ENCODE assay signal across 9 cellular contexts in genomic region chr10:79246209-79246581, GRCh38.
A peak's percentile ranks its signal among the peaks of the same experiment; 100 is the strongest.
DNase-seq lines count a peak whose midpoint lies in the region; ATAC-seq and TF ChIP-seq lines count a peak whose summit lies in the region.
"Had no signal": no experiment of that assay in that cellular context is flagged by ENCODE, and none has a peak within 500 bp of the region (broad histone marks: within the 10 kb centered on the region; RNA-seq: fewer than 3 reads in every experiment).

No MANE protein-coding gene starts in this region.

- DNase-seq in AG04450 (ENCODE audit: low read depth, low spot score) (no peak), IMR-90 (no peak), nucleus accumbens (lab: John Stamatoyannopoulos, UW) (peak in 53 of 56 donors; percentile 46 to 93 (median 77)), KG1 (lab: John Stamatoyannopoulos, UW) (no peak), hepatic stellate cell (ENCODE audit: low spot score) (no peak)
- DNase-seq in stimulated activated CD4-positive, alpha-beta T cell treated with anti-CD3 and anti-CD28 coated beads, Interleukin-2, amount 100 ng/mL, for 24 hours = no peak
- DNase-seq: effector CD8-positive, alpha-beta T cell had no signal

- no peak overlapping the region for H3K9ac ChIP-seq in IMR-90 (ENCODE audit: low read depth, low read length)

- 93% methylated on average over 6 of the region's 14 CpGs; no CpG with 5 or more reads in 1 of the 2 experiments for WGBS in IMR-90 (ENCODE audit: extremely low coverage in 2 of 2, insufficient read length in 1 of 2), 2 experiments
- 36 to 37% methylated on average over 14 of the region's 14 CpGs for WGBS in esophagus, 2 donors

- no peak overlapping the region for H2BK20ac ChIP-seq in IMR-90 (ENCODE audit: low read depth, low read length)

- H3K4me1 ChIP-seq in IMR-90 (ENCODE audit: control insufficient read depth, insufficient read depth, low read length) (peaks cover 38% of the 10 kb centered on the region), esophagus (ENCODE audit: control insufficient read depth in 2 of 2, insufficient read depth in 2 of 2, low read length in 1 of 2) (peaks cover 26 to 53% of the 10 kb centered on the region in 2 donors)

- H3K23ac ChIP-seq in IMR-90 (ENCODE audit: low read depth, low read length) = peak overlapping the region; percentile 42

- peaks cover 7% of the 10 kb centered on the region for H3K36me3 ChIP-seq in IMR-90 (ENCODE audit: control insufficient read depth, insufficient read depth, low read length)
- H3K36me3 ChIP-seq in esophagus (ENCODE audit: control insufficient read depth in 2 of 2, insufficient read depth in 2 of 2, low read length in 1 of 2) = peaks cover 0 to 12% of the 10 kb centered on the region in 2 donors

- no peak overlapping the region for H3K18ac ChIP-seq in IMR-90 (ENCODE audit: low read depth, low read length)

- peaks cover 47 to 87% of the 10 kb centered on the region in 2 experiments for H3K79me1 ChIP-seq in IMR-90 (ENCODE audit: low read depth in 1 of 2, low read length in 2 of 2)

- H4K8ac ChIP-seq in IMR-90 (ENCODE audit: low read depth in 2 of 2, low read length in 2 of 2) = no peak overlapping the region

- peak overlapping the region; percentile 0 for H2AFZ ChIP-seq in IMR-90 (replicated peaks; ENCODE audit: low read length, poor library complexity)

- H4K20me1 ChIP-seq in IMR-90 (ENCODE audit: insufficient read depth, low read length) = peaks cover 93% of the 10 kb centered on the region

- POLR2A ChIA-PET in AG04450 (lab: Yijun Ruan, JAX) (no interaction called here), IMR-90 (lab: Charles Lee; ENCODE audit: unreplicated experiment) (interaction anchor here (0.6 kb wide), 1 partner anchor 179 kb away, joined by 3 read pairs; no protein-coding TSS in a partner anchor)

- no peak overlapping the region for H2BK15ac ChIP-seq in IMR-90 (ENCODE audit: low read depth, low read length)

- 0 out of 2 replicates have a peak overlapping the region, but pooled peaks have one; percentile 45 for H3K4ac ChIP-seq in IMR-90 (ENCODE audit: low read depth, low read length)

- BruUV-seq in IMR-90 (replicated peaks; lab: Mats Ljungman, UMichigan) = no TSS peak

- H3K4me2 ChIP-seq in IMR-90 (ENCODE audit: low read depth, low read length) = no peak overlapping the region

- no peak for TF ChIP-seq POLR2A in IMR-90 (IDR thresholded peaks at IDR 0.05; ENCODE audit: low read depth, low read length)

- no peak overlapping the region for H3K56ac ChIP-seq in IMR-90 (ENCODE audit: extremely low read depth, insufficient read depth, low read length)

- in situ Hi-C loops in IMR-90 (cut with MboI; ENCODE audit: low sequenced_read_pairs) = no loop called here

- no peak overlapping the region for H4K5ac ChIP-seq in IMR-90 (ENCODE audit: low read depth, low read length)

- ATAC-seq in IMR-90 (ENCODE audit: low read depth) (no peak), HG03095 (IDR thresholded peaks at IDR 0.05; ENCODE audit: unreplicated experiment) (no peak)

- dilution Hi-C loops in IMR-90 (cut with HindIII; ENCODE audit: low sequenced_read_pairs, unreplicated experiment) = no loop called here

- no peak overlapping the region for H2BK5ac ChIP-seq in IMR-90 (ENCODE audit: low read depth, low read length, poor library complexity, severe bottlenecking)

- H3K4me3 ChIP-seq in AG04450 (ENCODE audit: low read depth, low read length) = no peak overlapping the region
- no peak overlapping the region for H3K4me3 ChIP-seq in IMR-90 (ENCODE audit: insufficient read depth, low read depth, low read length)
- no peak overlapping the region for H3K4me3 ChIP-seq in esophagus (ENCODE audit: low read depth in 1 of 2, low read length in 2 of 2)

- CTCF ChIA-PET in AG04450 (lab: Charles Lee) (no interaction called here), IMR-90 (lab: Yijun Ruan, JAX) (no interaction called here)

- H3K14ac ChIP-seq in IMR-90 (replicated peaks; ENCODE audit: low read depth, low read length) = no peak overlapping the region; the same call in 1 of the 2 replicates

- peak overlapping the region; percentile 63; the same call in 1 of the 2 replicates for H2AK5ac ChIP-seq in IMR-90 (ENCODE audit: low read depth, low read length)

- intact Hi-C loops in IMR-90 (cut with micrococcal nuclease) = no loop called here

- H3K9me3 ChIP-seq in AG04450 (ENCODE audit: control insufficient read depth, insufficient read depth, low read length) (no peaks in the 10 kb centered on the region), IMR-90 (ENCODE audit: control insufficient read depth, insufficient read depth, low read length) (no peaks in the 10 kb centered on the region), esophagus (ENCODE audit: control insufficient read depth in 2 of 2, insufficient read depth in 1 of 2, low read depth in 1 of 2, low read length in 1 of 2) (no peaks in the 10 kb centered on the region)

- H4K91ac ChIP-seq in IMR-90 (ENCODE audit: insufficient read depth, low read depth, low read length) = no peak overlapping the region

- no peak overlapping the region for H2BK120ac ChIP-seq in IMR-90 (ENCODE audit: low read depth, low read length)

- H3K27me3 ChIP-seq in AG04450 (ENCODE audit: control insufficient read depth, insufficient read depth, low read length) (no peaks in the 10 kb centered on the region), IMR-90 (ENCODE audit: control insufficient read depth, insufficient read depth, low read length) (no peaks in the 10 kb centered on the region), esophagus (ENCODE audit: control insufficient read depth in 1 of 2, insufficient read depth in 2 of 2, low read length in 2 of 2) (no peaks in the 10 kb centered on the region)

- H3K9me1 ChIP-seq in IMR-90 (ENCODE audit: insufficient read depth, low read length) = peaks cover 56% of the 10 kb centered on the region

- H3K27ac ChIP-seq in AG04450 (ENCODE audit: low read depth, low read length) (peak overlapping the region; percentile 2), IMR-90 (ENCODE audit: insufficient read depth, low read length) (no peak overlapping the region), esophagus (ENCODE audit: low read depth in 2 of 2, low read length in 1 of 2) (peak overlapping the region; percentile 74 to 81)

- no peak for TF ChIP-seq RAD21 in IMR-90 (IDR thresholded peaks at IDR 0.05; ENCODE audit: low read length)

- TF ChIP-seq CTCF in AG04450 (IDR thresholded peaks at IDR 0.05; ENCODE audit: low read depth, low read length) (no peak), IMR-90 (conservative IDR thresholded peaks at IDR 0.05; ENCODE audit: low read depth, low read length) (no peak)

- H2AK9ac ChIP-seq in IMR-90 (replicated peaks; ENCODE audit: low read depth, low read length, poor library complexity) = peak overlapping the region; percentile 32

TF ChIP-seq in IMR-90, 13 proteins besides CTCF, POLR2A, EP300 and RAD21:
- TF ChIP-seq CEBPB (IDR thresholded peaks at IDR 0.05; ENCODE audit: low read depth, low read length) (no peak), RFX5 (IDR thresholded peaks at IDR 0.05; ENCODE audit: low read depth, low read length) (no peak), SMC3 (IDR thresholded peaks at IDR 0.05; ENCODE audit: low read depth, low read length) (no peak), USF2 (IDR thresholded peaks at IDR 0.05; ENCODE audit: low read depth, low read length) (no peak), MXI1 (IDR thresholded peaks at IDR 0.05; ENCODE audit: borderline replicate concordance, low read depth, low read length) (no peak), MAFK (IDR thresholded peaks at IDR 0.05; ENCODE audit: low read depth, low read length) (no peak), BHLHE40 (IDR thresholded peaks at IDR 0.05; ENCODE audit: low read depth, low read length) (no peak), FOS (IDR thresholded peaks at IDR 0.05; ENCODE audit: low read depth, low read length) (no peak), CHD1 (IDR thresholded peaks at IDR 0.05; ENCODE audit: low read depth, low read length) (no peak), MAZ (IDR thresholded peaks at IDR 0.05; ENCODE audit: borderline replicate concordance, low read depth, low read length) (no peak)
- TF ChIP-seq, protein P1, sequence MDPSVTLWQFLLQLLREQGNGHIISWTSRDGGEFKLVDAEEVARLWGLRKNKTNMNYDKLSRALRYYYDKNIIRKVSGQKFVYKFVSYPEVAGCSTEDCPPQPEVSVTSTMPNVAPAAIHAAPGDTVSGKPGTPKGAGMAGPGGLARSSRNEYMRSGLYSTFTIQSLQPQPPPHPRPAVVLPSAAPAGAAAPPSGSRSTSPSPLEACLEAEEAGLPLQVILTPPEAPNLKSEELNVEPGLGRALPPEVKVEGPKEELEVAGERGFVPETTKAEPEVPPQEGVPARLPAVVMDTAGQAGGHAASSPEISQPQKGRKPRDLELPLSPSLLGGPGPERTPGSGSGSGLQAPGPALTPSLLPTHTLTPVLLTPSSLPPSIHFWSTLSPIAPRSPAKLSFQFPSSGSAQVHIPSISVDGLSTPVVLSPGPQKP (IDR thresholded peaks at IDR 0.05; ENCODE audit: borderline replicate concordance, low read depth, low read length) = no peak

Comparison
In these comparisons a context has a peak if more than half of its experiments do, and no peak if none do; other contexts are left out.
1. DNase-seq: peak in nucleus accumbens (53 of 56); none in AG04450 (single experiment), IMR-90 (single experiment), KG1 (single experiment), hepatic stellate cell (single experiment) and stimulated activated CD4-positive, alpha-beta T cell treated with anti-CD3 and anti-CD28 coated beads, Interleukin-2, amount 100 ng/mL, for 24 hours (0 of 2).